1 cellular context compared by ENCODE assay signal in genomic region chr9:128771745-128772519, GRCh38.
TF ChIP-seq lines count a peak whose summit lies in the region.

Gene ZER1 (minus strand): TSS chr9:128771927. CDS start chr9:128755565, 16,362 bp downstream.

TF ChIP-seq in HepG2, 621 proteins besides CTCF, POLR2A, EP300 and RAD21 (continued from another document and continues in another):
- TF ChIP-seq, protein P1, sequence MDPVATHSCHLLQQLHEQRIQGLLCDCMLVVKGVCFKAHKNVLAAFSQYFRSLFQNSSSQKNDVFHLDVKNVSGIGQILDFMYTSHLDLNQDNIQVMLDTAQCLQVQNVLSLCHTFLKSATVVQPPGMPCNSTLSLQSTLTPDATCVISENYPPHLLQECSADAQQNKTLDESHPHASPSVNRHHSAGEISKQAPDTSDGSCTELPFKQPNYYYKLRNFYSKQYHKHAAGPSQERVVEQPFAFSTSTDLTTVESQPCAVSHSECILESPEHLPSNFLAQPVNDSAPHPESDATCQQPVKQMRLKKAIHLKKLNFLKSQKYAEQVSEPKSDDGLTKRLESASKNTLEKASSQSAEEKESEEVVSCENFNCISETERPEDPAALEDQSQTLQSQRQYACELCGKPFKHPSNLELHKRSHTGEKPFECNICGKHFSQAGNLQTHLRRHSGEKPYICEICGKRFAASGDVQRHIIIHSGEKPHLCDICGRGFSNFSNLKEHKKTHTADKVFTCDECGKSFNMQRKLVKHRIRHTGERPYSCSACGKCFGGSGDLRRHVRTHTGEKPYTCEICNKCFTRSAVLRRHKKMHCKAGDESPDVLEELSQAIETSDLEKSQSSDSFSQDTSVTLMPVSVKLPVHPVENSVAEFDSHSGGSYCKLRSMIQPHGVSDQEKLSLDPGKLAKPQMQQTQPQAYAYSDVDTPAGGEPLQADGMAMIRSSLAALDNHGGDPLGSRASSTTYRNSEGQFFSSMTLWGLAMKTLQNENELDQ (CRISPR knock-in tag; IDR thresholded peaks at IDR 0.05; ENCODE audit: borderline replicate concordance), result no peak
- no peak for TF ChIP-seq ZNF75D (CRISPR knock-in tag; IDR thresholded peaks at IDR 0.05; ENCODE audit: borderline replicate concordance)
- TF ChIP-seq BCL6 (CRISPR knock-in tag; IDR thresholded peaks at IDR 0.05), result peak; percentile 79
- peak; percentile 86; the same call in 1 of the 2 replicates for TF ChIP-seq ZNF274 (CRISPR knock-in tag; IDR thresholded peaks at IDR 0.05)
- TF ChIP-seq, protein P2, sequence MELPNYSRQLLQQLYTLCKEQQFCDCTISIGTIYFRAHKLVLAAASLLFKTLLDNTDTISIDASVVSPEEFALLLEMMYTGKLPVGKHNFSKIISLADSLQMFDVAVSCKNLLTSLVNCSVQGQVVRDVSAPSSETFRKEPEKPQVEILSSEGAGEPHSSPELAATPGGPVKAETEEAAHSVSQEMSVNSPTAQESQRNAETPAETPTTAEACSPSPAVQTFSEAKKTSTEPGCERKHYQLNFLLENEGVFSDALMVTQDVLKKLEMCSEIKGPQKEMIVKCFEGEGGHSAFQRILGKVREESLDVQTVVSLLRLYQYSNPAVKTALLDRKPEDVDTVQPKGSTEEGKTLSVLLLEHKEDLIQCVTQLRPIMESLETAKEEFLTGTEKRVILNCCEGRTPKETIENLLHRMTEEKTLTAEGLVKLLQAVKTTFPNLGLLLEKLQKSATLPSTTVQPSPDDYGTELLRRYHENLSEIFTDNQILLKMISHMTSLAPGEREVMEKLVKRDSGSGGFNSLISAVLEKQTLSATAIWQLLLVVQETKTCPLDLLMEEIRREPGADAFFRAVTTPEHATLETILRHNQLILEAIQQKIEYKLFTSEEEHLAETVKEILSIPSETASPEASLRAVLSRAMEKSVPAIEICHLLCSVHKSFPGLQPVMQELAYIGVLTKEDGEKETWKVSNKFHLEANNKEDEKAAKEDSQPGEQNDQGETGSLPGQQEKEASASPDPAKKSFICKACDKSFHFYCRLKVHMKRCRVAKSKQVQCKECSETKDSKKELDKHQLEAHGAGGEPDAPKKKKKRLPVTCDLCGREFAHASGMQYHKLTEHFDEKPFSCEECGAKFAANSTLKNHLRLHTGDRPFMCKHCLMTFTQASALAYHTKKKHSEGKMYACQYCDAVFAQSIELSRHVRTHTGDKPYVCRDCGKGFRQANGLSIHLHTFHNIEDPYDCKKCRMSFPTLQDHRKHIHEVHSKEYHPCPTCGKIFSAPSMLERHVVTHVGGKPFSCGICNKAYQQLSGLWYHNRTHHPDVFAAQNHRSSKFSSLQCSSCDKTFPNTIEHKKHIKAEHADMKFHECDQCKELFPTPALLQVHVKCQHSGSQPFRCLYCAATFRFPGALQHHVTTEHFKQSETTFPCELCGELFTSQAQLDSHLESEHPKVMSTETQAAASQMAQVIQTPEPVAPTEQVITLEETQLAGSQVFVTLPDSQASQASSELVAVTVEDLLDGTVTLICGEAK (IDR thresholded peaks at IDR 0.05), result peak; percentile 73
- TF ChIP-seq, protein P2 (CRISPR knock-in tag; IDR thresholded peaks at IDR 0.05), result peak; percentile 64; the same call in 1 of the 2 replicates
- no peak for TF ChIP-seq SOX6 (IDR thresholded peaks at IDR 0.05)
- peak; percentile 68 for TF ChIP-seq SOX6 (CRISPR knock-in tag; IDR thresholded peaks at IDR 0.05)
- peak; percentile 74; the same call in 1 of the 2 replicates for TF ChIP-seq SIN3A (IDR thresholded peaks at IDR 0.05; ENCODE audit: borderline replicate concordance, low read depth, low read length)
- peak; percentile 49; the same call in 1 of the 2 replicates for TF ChIP-seq ZNF788 (CRISPR knock-in tag; IDR thresholded peaks at IDR 0.05; ENCODE audit: borderline replicate concordance)
- TF ChIP-seq, protein P3, sequence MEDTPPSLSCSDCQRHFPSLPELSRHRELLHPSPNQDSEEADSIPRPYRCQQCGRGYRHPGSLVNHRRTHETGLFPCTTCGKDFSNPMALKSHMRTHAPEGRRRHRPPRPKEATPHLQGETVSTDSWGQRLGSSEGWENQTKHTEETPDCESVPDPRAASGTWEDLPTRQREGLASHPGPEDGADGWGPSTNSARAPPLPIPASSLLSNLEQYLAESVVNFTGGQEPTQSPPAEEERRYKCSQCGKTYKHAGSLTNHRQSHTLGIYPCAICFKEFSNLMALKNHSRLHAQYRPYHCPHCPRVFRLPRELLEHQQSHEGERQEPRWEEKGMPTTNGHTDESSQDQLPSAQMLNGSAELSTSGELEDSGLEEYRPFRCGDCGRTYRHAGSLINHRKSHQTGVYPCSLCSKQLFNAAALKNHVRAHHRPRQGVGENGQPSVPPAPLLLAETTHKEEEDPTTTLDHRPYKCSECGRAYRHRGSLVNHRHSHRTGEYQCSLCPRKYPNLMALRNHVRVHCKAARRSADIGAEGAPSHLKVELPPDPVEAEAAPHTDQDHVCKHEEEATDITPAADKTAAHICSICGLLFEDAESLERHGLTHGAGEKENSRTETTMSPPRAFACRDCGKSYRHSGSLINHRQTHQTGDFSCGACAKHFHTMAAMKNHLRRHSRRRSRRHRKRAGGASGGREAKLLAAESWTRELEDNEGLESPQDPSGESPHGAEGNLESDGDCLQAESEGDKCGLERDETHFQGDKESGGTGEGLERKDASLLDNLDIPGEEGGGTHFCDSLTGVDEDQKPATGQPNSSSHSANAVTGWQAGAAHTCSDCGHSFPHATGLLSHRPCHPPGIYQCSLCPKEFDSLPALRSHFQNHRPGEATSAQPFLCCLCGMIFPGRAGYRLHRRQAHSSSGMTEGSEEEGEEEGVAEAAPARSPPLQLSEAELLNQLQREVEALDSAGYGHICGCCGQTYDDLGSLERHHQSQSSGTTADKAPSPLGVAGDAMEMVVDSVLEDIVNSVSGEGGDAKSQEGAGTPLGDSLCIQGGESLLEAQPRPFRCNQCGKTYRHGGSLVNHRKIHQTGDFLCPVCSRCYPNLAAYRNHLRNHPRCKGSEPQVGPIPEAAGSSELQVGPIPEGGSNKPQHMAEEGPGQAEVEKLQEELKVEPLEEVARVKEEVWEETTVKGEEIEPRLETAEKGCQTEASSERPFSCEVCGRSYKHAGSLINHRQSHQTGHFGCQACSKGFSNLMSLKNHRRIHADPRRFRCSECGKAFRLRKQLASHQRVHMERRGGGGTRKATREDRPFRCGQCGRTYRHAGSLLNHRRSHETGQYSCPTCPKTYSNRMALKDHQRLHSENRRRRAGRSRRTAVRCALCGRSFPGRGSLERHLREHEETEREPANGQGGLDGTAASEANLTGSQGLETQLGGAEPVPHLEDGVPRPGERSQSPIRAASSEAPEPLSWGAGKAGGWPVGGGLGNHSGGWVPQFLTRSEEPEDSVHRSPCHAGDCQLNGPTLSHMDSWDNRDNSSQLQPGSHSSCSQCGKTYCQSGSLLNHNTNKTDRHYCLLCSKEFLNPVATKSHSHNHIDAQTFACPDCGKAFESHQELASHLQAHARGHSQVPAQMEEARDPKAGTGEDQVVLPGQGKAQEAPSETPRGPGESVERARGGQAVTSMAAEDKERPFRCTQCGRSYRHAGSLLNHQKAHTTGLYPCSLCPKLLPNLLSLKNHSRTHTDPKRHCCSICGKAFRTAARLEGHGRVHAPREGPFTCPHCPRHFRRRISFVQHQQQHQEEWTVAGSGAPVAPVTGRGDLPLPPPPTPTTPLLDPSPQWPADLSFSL (CRISPR knock-in tag; IDR thresholded peaks at IDR 0.05), result 0 out of 2 replicates have a peak, but pooled peaks have one; percentile 33
- TF ChIP-seq, protein P4, sequence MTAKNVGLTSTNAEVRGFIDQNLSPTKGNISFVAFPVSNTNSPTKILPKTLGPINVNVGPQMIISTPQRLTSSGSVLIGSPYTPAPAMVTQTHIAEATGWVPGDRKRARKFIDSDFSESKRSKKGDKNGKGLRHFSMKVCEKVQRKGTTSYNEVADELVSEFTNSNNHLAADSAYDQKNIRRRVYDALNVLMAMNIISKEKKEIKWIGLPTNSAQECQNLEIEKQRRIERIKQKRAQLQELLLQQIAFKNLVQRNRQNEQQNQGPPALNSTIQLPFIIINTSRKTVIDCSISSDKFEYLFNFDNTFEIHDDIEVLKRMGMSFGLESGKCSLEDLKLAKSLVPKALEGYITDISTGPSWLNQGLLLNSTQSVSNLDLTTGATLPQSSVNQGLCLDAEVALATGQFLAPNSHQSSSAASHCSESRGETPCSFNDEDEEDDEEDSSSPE (CRISPR knock-in tag; IDR thresholded peaks at IDR 0.05), result peak; percentile 76
- no peak for TF ChIP-seq LCORL (IDR thresholded peaks at IDR 0.05)
- peak; percentile 89 for TF ChIP-seq LCORL (CRISPR knock-in tag; IDR thresholded peaks at IDR 0.05)
- peak; percentile 81 for TF ChIP-seq MYC (CRISPR knock-in tag; IDR thresholded peaks at IDR 0.05; ENCODE audit: borderline replicate concordance)
- TF ChIP-seq ZNF614 (CRISPR knock-in tag; IDR thresholded peaks at IDR 0.05; ENCODE audit: borderline replicate concordance), result peak; percentile 89; the same call in 1 of the 2 replicates
- 0 out of 2 replicates have a peak, but pooled peaks have one; percentile 32 for TF ChIP-seq ZNF264 (CRISPR knock-in tag; IDR thresholded peaks at IDR 0.05)
- TF ChIP-seq SRSF1 (optimal IDR thresholded peaks at IDR 0.05; ENCODE audit: low read depth, low read length), result no peak
- TF ChIP-seq ZNF256 (CRISPR knock-in tag; conservative IDR thresholded peaks at IDR 0.05), result no peak
- peak; percentile 86; the same call in 1 of the 2 replicates for TF ChIP-seq KDM4B (CRISPR knock-in tag; IDR thresholded peaks at IDR 0.05)
- no peak for TF ChIP-seq ZNF720 (CRISPR knock-in tag; IDR thresholded peaks at IDR 0.05)
- peak; percentile 70 for TF ChIP-seq SALL1 (CRISPR knock-in tag; IDR thresholded peaks at IDR 0.05)
- peak; percentile 82; the same call in 1 of the 3 replicates for TF ChIP-seq MXI1 (IDR thresholded peaks at IDR 0.05; ENCODE audit: borderline replicate concordance, low read depth, low read length)
- TF ChIP-seq ZNF629 (CRISPR knock-in tag; conservative IDR thresholded peaks at IDR 0.05), result 0 out of 2 replicates have a peak, but pooled peaks have one; percentile 10
- 0 out of 2 replicates have a peak, but pooled peaks have one; percentile 25 for TF ChIP-seq STAG1 (CRISPR knock-in tag; IDR thresholded peaks at IDR 0.05)
- TF ChIP-seq ZNF605 (CRISPR knock-in tag; IDR thresholded peaks at IDR 0.05), result peak; percentile 80; the same call in 1 of the 2 replicates
- 0 out of 2 replicates have a peak, but pooled peaks have one; percentile 52 for TF ChIP-seq PRDM10 (CRISPR knock-in tag; IDR thresholded peaks at IDR 0.05; ENCODE audit: low read depth)
- peak; percentile 51 for TF ChIP-seq CEBPG (CRISPR knock-in tag; IDR thresholded peaks at IDR 0.05)
- no peak for TF ChIP-seq CHD2 (IDR thresholded peaks at IDR 0.05; ENCODE audit: low read depth, low read length)
- peak; percentile 69; the same call in 1 of the 2 replicates for TF ChIP-seq ZNF891 (CRISPR knock-in tag; IDR thresholded peaks at IDR 0.05)
- TF ChIP-seq MTA1 (CRISPR knock-in tag; IDR thresholded peaks at IDR 0.05; ENCODE audit: borderline replicate concordance), result peak; percentile 61; the same call in 1 of the 2 replicates
- peak; percentile 80; the same call in 1 of the 2 replicates for TF ChIP-seq ZIK1 (CRISPR knock-in tag; IDR thresholded peaks at IDR 0.05; ENCODE audit: borderline replicate concordance, low read depth)
- TF ChIP-seq IKZF4 (CRISPR knock-in tag; IDR thresholded peaks at IDR 0.05; ENCODE audit: borderline replicate concordance, low read depth, not compliant biosample characterization), result peak; percentile 55
- peak; percentile 74 for TF ChIP-seq ZNF317 (CRISPR knock-in tag; IDR thresholded peaks at IDR 0.05)
- TF ChIP-seq MXD1 (CRISPR knock-in tag; IDR thresholded peaks at IDR 0.05), result peak; percentile 60
